Comparison of ENCODE assay signal across 28 cellular contexts in genomic region chr5:79493596-79494343, GRCh38. TPM values are rescaled to one million over a fixed set of nuclear protein-coding genes. Genes with fewer than 3 reads are reported as not detected.
DNase-seq lines count a peak whose midpoint lies in the region; ATAC-seq, FAIRE-seq and TF ChIP-seq lines count a peak whose summit lies in the region.
"Had no signal": no experiment of that assay in that cellular context is flagged by ENCODE, and none has a peak within 500 bp of the region (broad histone marks: within the 10 kb centered on the region; RNA-seq: fewer than 3 reads in every experiment).

No MANE protein-coding gene starts in this region.

- 0 out of 5 replicates have a peak, but pooled peaks cover 0 to 3% of the 10 kb centered on the region in 2 experiments for H3K36me3 ChIP-seq in HepG2 (replicated peaks in 1 of 2; ENCODE audit: control insufficient read depth in 1 of 2, insufficient read depth in 2 of 2, low read length in 2 of 2)
- H3K36me3 ChIP-seq in right lobe of liver: no peaks in the 10 kb centered on the region
- peaks cover 0 to 1% of the 10 kb centered on the region in 2 experiments for H3K36me3 ChIP-seq in keratinocyte (ENCODE audit: control insufficient read depth in 2 of 2, extremely low read depth in 1 of 2, insufficient read depth in 2 of 2, low read length in 2 of 2)
- H3K36me3 ChIP-seq: ovary, stomach had no signal

- H3K9me1 ChIP-seq in keratinocyte (ENCODE audit: control insufficient read depth, extremely low read depth, insufficient read depth, low read length): no peaks in the 10 kb centered on the region

- TF ChIP-seq EP300 in HepG2 (IDR thresholded peaks at IDR 0.05; ENCODE audit: low read depth in 2 of 2, low read length in 2 of 2) (no peak), HepG2 (CRISPR knock-in tag; IDR thresholded peaks at IDR 0.05; ENCODE audit: borderline replicate concordance) (no peak)

- H3K9me3 ChIP-seq in HepG2 (ENCODE audit: low read length): no peaks in the 10 kb centered on the region
- no peaks in the 10 kb centered on the region for H3K9me3 ChIP-seq in right lobe of liver
- no peaks in the 10 kb centered on the region for H3K9me3 ChIP-seq in keratinocyte (ENCODE audit: control insufficient read depth, low read depth, low read length)
- H3K9me3 ChIP-seq: A549, ovary, stomach had no signal

- H3K79me2 ChIP-seq in HepG2 (ENCODE audit: insufficient read depth, low read length): peaks cover 24% of the 10 kb centered on the region
- H3K79me2 ChIP-seq in keratinocyte (ENCODE audit: control insufficient read depth, insufficient read depth, low read length): peaks cover 5% of the 10 kb centered on the region

- H3K27me3 ChIP-seq in HepG2 (ENCODE audit: control insufficient read depth in 1 of 2, insufficient read depth in 2 of 2, low read length in 2 of 2) (no peaks in the 10 kb centered on the region), right lobe of liver (no peaks in the 10 kb centered on the region), keratinocyte (ENCODE audit: control insufficient read depth, extremely low read depth, insufficient read depth, low read length) (no peaks in the 10 kb centered on the region)
- H3K27me3 ChIP-seq: ovary, stomach had no signal

- intact Hi-C loops in HepG2 (cut with micrococcal nuclease; ENCODE audit: unreplicated experiment): no loop called here
- intact Hi-C loops in right lobe of liver (cut with DNase I): no loop called here

- CTCF ChIA-PET in HepG2 (lab: Yijun Ruan, JAX; ENCODE audit: low intra/inter-chr PET ratio, low total read pairs): no interaction called here

- dilution Hi-C loops in keratinocyte (cut with MboI; ENCODE audit: extremely low pct_ligation_motif_present, low sequenced_read_pairs): no loop called here

- H3K4me1 ChIP-seq in HepG2 (ENCODE audit: insufficient read depth, low read length) (peaks cover 18% of the 10 kb centered on the region), right lobe of liver (peaks cover 0 to 2% (median 0%) of the 10 kb centered on the region in 4 donors), keratinocyte (ENCODE audit: control insufficient read depth, extremely low read depth, insufficient read depth, low read length) (peaks cover 7% of the 10 kb centered on the region)

- DNase-seq in HepG2 (ENCODE audit: low spot score) (no peak), right lobe of liver (no peak), fibroblast of mammary gland (ENCODE audit: low read depth) (peak; percentile 17), keratinocyte (ENCODE audit: low read depth, low spot score) (no peak), NCI-H1105 (lab: John Stamatoyannopoulos, UW) (no peak), COR-L47 (lab: John Stamatoyannopoulos, UW) (no peak), NCI-H226 (no peak)
- no peak for DNase-seq in effector CD8-positive, alpha-beta T cell (lab: John Stamatoyannopoulos, UW)
- DNase-seq: activated CD4-positive, alpha-beta T cell treated with anti-CD3 and anti-CD28 coated beads for 36 hours; activated CD8-positive, alpha-beta T cell treated with anti-CD3 and anti-CD28 coated beads, Interleukin-2, amount 10 ng/mL, durations not matched to agents 7 days and 5 days; activated naive CD4-positive, alpha-beta T cell treated with anti-CD3 and anti-CD28 coated beads, Interleukin-2, amount 50 U/mL, for 16 hours; amygdala; CD4-positive, alpha-beta T cell; head of caudate nucleus; KG1; MM.1S; NCI-H1417 treated with DMSO at 0.1 percent for 48 hours; NCI-H2029 treated with DMSO at 0.1 percent for 48 hours; NCI-H69; nephron progenitor cell; ovary; SHP77 treated with DMSO at 0.1 percent for 48 hours; stimulated activated CD4-positive, alpha-beta T cell treated with anti-CD3 and anti-CD28 coated beads, Interleukin-2, amount 100 ng/mL, for 48 hours; stomach had no signal

- 95% methylated on average over 3 of the region's 3 CpGs for WGBS in HepG2 (ENCODE audit: low lambda C conversion rate)
- whole genome bisulfite sequencing in right lobe of liver (ENCODE audit: insufficient coverage, low coverage, low lambda C conversion rate, missing lambda C conversion rate): 86% methylated on average over 3 of the region's 3 CpGs

- in situ Hi-C loops in HepG2 (cut with HindIII; ENCODE audit: extremely low pct_ligation_motif_present, low pct_unique_long_range_greater_than_20kb): no loop called here

- H3K4me2 ChIP-seq in HepG2 (ENCODE audit: low read depth, low read length) (no peak overlapping the region), keratinocyte (ENCODE audit: control insufficient read depth, extremely low read depth, insufficient read depth, low read depth, low read length) (no peak overlapping the region)
- H3K4me2 ChIP-seq: A549 had no signal

- no peak for TF ChIP-seq POLR2A in HepG2 (IDR thresholded peaks at IDR 0.05; ENCODE audit: insufficient read depth in 1 of 2, low read depth in 2 of 2, low read length in 2 of 2)
- no peak for TF ChIP-seq POLR2A in right lobe of liver (IDR thresholded peaks at IDR 0.05)

- no peak overlapping the region for H2AFZ ChIP-seq in HepG2 (ENCODE audit: low read length)
- H2AFZ ChIP-seq in keratinocyte (ENCODE audit: control insufficient read depth, low read length): no peak overlapping the region

- TF ChIP-seq CTCF in HepG2 (CRISPR knock-in tag; IDR thresholded peaks at IDR 0.05) (no peak), right lobe of liver (IDR thresholded peaks at IDR 0.05) (no peak), fibroblast of mammary gland (conservative IDR thresholded peaks at IDR 0.05; ENCODE audit: control insufficient read depth, insufficient read depth, low read depth, low read length) (no peak), keratinocyte (optimal IDR thresholded peaks at IDR 0.05 in 1 of 3, IDR thresholded peaks at IDR 0.05 in 1 of 3, conservative IDR thresholded peaks at IDR 0.05 in 1 of 3; ENCODE audit: extremely low read depth in 1 of 3, insufficient read depth in 2 of 3, low read length in 3 of 3) (no peak)

- no peak for TF ChIP-seq RAD21 in HepG2 (CRISPR knock-in tag; IDR thresholded peaks at IDR 0.05)

- BruUV-seq in HepG2 (replicated peaks; lab: Mats Ljungman, UMichigan): no TSS peak

- H4K20me1 ChIP-seq in HepG2 (ENCODE audit: insufficient read depth, low read length) (peaks cover 3% of the 10 kb centered on the region; the same call in 1 of the 2 replicates), keratinocyte (ENCODE audit: control insufficient read depth, extremely low read depth, insufficient read depth, low read length) (no peaks in the 10 kb centered on the region)

- peak; percentile 36 for FAIRE-seq in HepG2 (lab: Jason Lieb, UNC)
- FAIRE-seq in keratinocyte (lab: Jason Lieb, UNC): peak; percentile 20
- FAIRE-seq: A549, D721Med, H1, urothelium cell line had no signal

- H3K27ac ChIP-seq in HepG2 (ENCODE audit: extremely low read length, insufficient read depth, low read length) (no peak overlapping the region), right lobe of liver (no peak overlapping the region), keratinocyte (ENCODE audit: control insufficient read depth, insufficient read depth, low read length) (no peak overlapping the region)
- H3K27ac ChIP-seq: A549, ovary had no signal

- POLR2A ChIA-PET in HepG2 (lab: Yijun Ruan, JAX): no interaction called here

- H3K4me3 ChIP-seq in HepG2 (replicated peaks in 1 of 3; ENCODE audit: insufficient read depth in 1 of 3, low read depth in 2 of 3, low read length in 3 of 3) (no peak overlapping the region), right lobe of liver (no peak overlapping the region), fibroblast of mammary gland (ENCODE audit: control insufficient read depth, low read depth, low read length) (no peak overlapping the region), keratinocyte (ENCODE audit: control insufficient read depth in 2 of 3, extremely low read depth in 1 of 3, insufficient read depth in 2 of 3, low read depth in 1 of 3, low read length in 3 of 3) (no peak overlapping the region)
- H3K4me3 ChIP-seq: A549, ovary, stomach had no signal

- ATAC-seq in HepG2 (no peak), right lobe of liver (no peak)
- ATAC-seq: A549; activated CD4-positive, alpha-beta T cell treated with anti-CD3 and anti-CD28 coated beads for 36 hours; activated CD8-positive, alpha-beta T cell treated with anti-CD3 and anti-CD28 coated beads, Interleukin-2, amount 10 ng/mL, durations not matched to agents 7 days and 5 days had no signal

- H3K9ac ChIP-seq in HepG2 (ENCODE audit: insufficient read depth, low read depth, low read length): no peak overlapping the region
- H3K9ac ChIP-seq in keratinocyte (ENCODE audit: control insufficient read depth, extremely low read depth, insufficient read depth, low read length): no peak overlapping the region

RNA-seq across cellular contexts. Expression of gene HOMER1, which starts 20.2 kb away (rescaled TPM):
- total RNA-seq in HepG2 (2016; rRNA removed; fragmentation: Illumina TruSeq; extraction: Trizol) (24.8 and 31.4 TPM in 2 replicates), right lobe of liver (1 to 10 TPM in 4 of 6 experiments, under 1 TPM in 2; 0.26 to 1.7 (median 1.2) TPM)
- 63.5 and 72.4 TPM in 2 replicates for total RNA-seq in HepG2 (2016; cell fraction: cytosol; rRNA removed; fragmentation: Illumina TruSeq; extraction: Trizol; ENCODE audit: low read depth)
- total RNA-seq in HepG2 (2016; cell fraction: insoluble cytoplasmic fraction; rRNA removed; fragmentation: Illumina TruSeq; extraction: Trizol): 23.8 and 29.0 TPM in 2 replicates
- total RNA-seq in HepG2 (2016; cell fraction: membrane; rRNA removed; fragmentation: Illumina TruSeq; extraction: Trizol): 36.4 and 39.5 TPM in 2 replicates
- total RNA-seq in HepG2 (2016; cell fraction: nucleus; rRNA removed; fragmentation: Illumina TruSeq; extraction: Trizol): 18.7 and 22.3 TPM in 2 replicates
- polyA plus RNA-seq in HepG2 (2011; rRNA removed) (4.3 and 5.3 TPM in 2 replicates), keratinocyte (3.8 to 6.5 TPM (median 5.0 TPM) in 3 replicates)
- polyA plus RNA-seq in HepG2 (2011; cell fraction: cytosol; rRNA removed): 2.2 and 3.4 TPM in 2 replicates
- 2.8 and 4.3 TPM in 2 replicates for polyA plus RNA-seq in HepG2 (2011; cell fraction: nucleus; rRNA removed)
- polyA plus RNA-seq in HepG2 (2012): 11.3 and 15.0 TPM in 2 replicates
- polyA plus RNA-seq in HepG2 (2016; cell fraction: cytosol; fragmentation: Illumina TruSeq; extraction: Trizol; ENCODE audit: low read depth): 1.2 and 1.7 TPM in 2 replicates
- 15.2 and 16.0 TPM in 2 replicates for polyA plus RNA-seq in HepG2 (2016; cell fraction: insoluble cytoplasmic fraction; fragmentation: Illumina TruSeq; extraction: Trizol; ENCODE audit: low read depth)
- polyA plus RNA-seq in HepG2 (2016; cell fraction: membrane; fragmentation: Illumina TruSeq; extraction: Trizol; ENCODE audit: low read depth): 7.1 and 7.5 TPM in 2 replicates
- 11.2 and 12.4 TPM in 2 replicates for polyA plus RNA-seq in HepG2 (2016; cell fraction: nucleus; fragmentation: Illumina TruSeq; extraction: Trizol; ENCODE audit: insufficient read depth, low read depth)
- 1.1 and 6.4 TPM in 2 replicates for polyA minus RNA-seq in HepG2 (2011; rRNA and poly(A)+ RNA removed; ENCODE audit: low replicate concordance)
- polyA minus RNA-seq in HepG2 (2011; cell fraction: cytosol; rRNA and poly(A)+ RNA removed): 20.0 and 24.9 TPM in 2 replicates
- polyA minus RNA-seq in HepG2 (2011; cell fraction: nucleus; rRNA and poly(A)+ RNA removed): 44.4 and 53.0 TPM in 2 replicates
- polyA plus RNA-seq in keratinocyte (2011; ENCODE audit: low read depth): 60.1 TPM
- 3.6 and 4.6 TPM in 2 replicates for polyA plus RNA-seq in keratinocyte (2011; cell fraction: cytosol; rRNA removed)
- polyA plus RNA-seq in keratinocyte (2011; cell fraction: nucleus; rRNA removed): 3.7 and 3.8 TPM in 2 replicates
- 9.5 and 10.2 TPM in 2 replicates for polyA plus RNA-seq in keratinocyte (2012; ENCODE audit: low replicate concordance)
- 1.3 to 7.7 TPM (median 5.1 TPM) in 3 replicates for polyA minus RNA-seq in keratinocyte
- polyA minus RNA-seq in keratinocyte (2011; cell fraction: cytosol; rRNA and poly(A)+ RNA removed): 16.7 TPM
- 6.2 and 19.4 TPM in 2 replicates for polyA minus RNA-seq in keratinocyte (2011; cell fraction: nucleus; rRNA and poly(A)+ RNA removed)

Comparison
In these comparisons a context has a peak if more than half of its experiments do, and no peak if none do; other contexts are left out.
1. RNA of gene HOMER1, which starts 20.2 kb away (total RNA-seq): 18.7 to 72.4 TPM in HepG2; 0.26 to 1.7 TPM in right lobe of liver; every median in the first group is over 4 times any median in the second.